1 cellular context compared by ENCODE assay signal in genomic region chr7:151085691-151086620, GRCh38.
TF ChIP-seq lines count a peak whose summit lies in the region.

Gene AGAP3, plus strand, starts transcription at chr7:151086475. Its CDS starts 267 bp downstream, at chr7:151086742.

TF ChIP-seq in K562, 482 proteins besides CTCF, POLR2A, EP300 and RAD21 (continued from another document and continues in another):
- TF ChIP-seq CLOCK (CRISPR knock-in tag; IDR thresholded peaks at IDR 0.05; ENCODE audit: borderline replicate concordance) (no peak), SMAD3 (CRISPR knock-in tag; conservative IDR thresholded peaks at IDR 0.05) (no peak), SMAD1 (IDR thresholded peaks at IDR 0.05; ENCODE audit: low read depth, low read length, partially characterized antibody) (peak; percentile 23), ZBTB7A (IDR thresholded peaks at IDR 0.05; ENCODE audit: borderline replicate concordance, control insufficient read depth, low read depth, low read length) (peak; percentile 60), POLR2AphosphoS5 (IDR thresholded peaks at IDR 0.05; ENCODE audit: control insufficient read depth, insufficient read depth, low read depth, low read length) (peak; percentile 76), POLR2G (IDR thresholded peaks at IDR 0.05; ENCODE audit: low read depth, low read length) (peak; percentile 98), TSC22D4 (tag; IDR thresholded peaks at IDR 0.05) (no peak), GTF2E2 (tag; IDR thresholded peaks at IDR 0.05) (no peak), DMBX1 (CRISPR knock-in tag; IDR thresholded peaks at IDR 0.05; ENCODE audit: borderline replicate concordance) (peak; percentile 14; the same call in 1 of the 2 replicates), ATF1 (CRISPR knock-in tag; IDR thresholded peaks at IDR 0.05) (no peak), ATF1 (tag; IDR thresholded peaks at IDR 0.05) (peak; percentile 56; the same call in 1 of the 2 replicates), TAF1 (IDR thresholded peaks at IDR 0.05; ENCODE audit: control insufficient read depth, extremely low read depth, insufficient read depth, low read length, severe bottlenecking) (peak; percentile 72), EGR1 (conservative IDR thresholded peaks at IDR 0.05) (peak; percentile 93), SMAD2 (IDR thresholded peaks at IDR 0.05; ENCODE audit: low read depth, low read length) (no peak), TSHZ1 (CRISPR knock-in tag; IDR thresholded peaks at IDR 0.05) (no peak), MED1 (CRISPR knock-in tag; IDR thresholded peaks at IDR 0.05; ENCODE audit: borderline replicate concordance) (no peak), BRD4 (IDR thresholded peaks at IDR 0.05) (no peak), FOXK1 (CRISPR knock-in tag; IDR thresholded peaks at IDR 0.05; ENCODE audit: borderline replicate concordance) (0 out of 2 replicates have a peak, but pooled peaks have one; percentile 17), ZC3H11A (IDR thresholded peaks at IDR 0.05; ENCODE audit: low read depth, low read length) (no peak), MTA3 (IDR thresholded peaks at IDR 0.05; ENCODE audit: borderline replicate concordance) (peak; percentile 91), KAT8 (IDR thresholded peaks at IDR 0.05; ENCODE audit: low read depth) (no peak), KLF13 (tag; IDR thresholded peaks at IDR 0.05; ENCODE audit: borderline replicate concordance, low read depth) (peak; percentile 72), EWSR1 (IDR thresholded peaks at IDR 0.05; ENCODE audit: borderline replicate concordance, low read depth, partially characterized antibody) (no peak), KDM1A (IDR thresholded peaks at IDR 0.05) (no peak), RBBP5 (IDR thresholded peaks at IDR 0.05; ENCODE audit: borderline replicate concordance, insufficient read depth, low read length, poor library complexity, severe bottlenecking) (peak; percentile 73), KDM2B (CRISPR knock-in tag; IDR thresholded peaks at IDR 0.05) (peak; percentile 59; the same call in 1 of the 2 replicates), NRF1 (conservative IDR thresholded peaks at IDR 0.05 in 1 of 2, IDR thresholded peaks at IDR 0.05 in 1 of 2) (peak; percentile 58 to 59), FUS (optimal IDR thresholded peaks at IDR 0.05; ENCODE audit: low read depth, low read length) (no peak), CHD1 (IDR thresholded peaks at IDR 0.05; ENCODE audit: low read length) (peak; percentile 49), CHD2 (IDR thresholded peaks at IDR 0.05; ENCODE audit: low read depth, low read length) (no peak), SMARCE1 (IDR thresholded peaks at IDR 0.05) (peak; percentile 57), MECOM (CRISPR knock-in tag; IDR thresholded peaks at IDR 0.05) (no peak), RFX5 (IDR thresholded peaks at IDR 0.05; ENCODE audit: low read depth, low read length) (no peak), CTCFL (IDR thresholded peaks at IDR 0.05; ENCODE audit: borderline replicate concordance, insufficient read depth, low read depth, low read length, poor library complexity, severe bottlenecking) (peak; percentile 15), ZBTB17 (CRISPR knock-in tag; IDR thresholded peaks at IDR 0.05) (peak; percentile 52; the same call in 1 of the 2 replicates), PKNOX1 (IDR thresholded peaks at IDR 0.05) (no peak), HMGN3 (IDR thresholded peaks at IDR 0.05; ENCODE audit: borderline replicate concordance, extremely low read depth, insufficient read length, low read depth, low read length) (peak; percentile 90)
- TF ChIP-seq, protein P1, sequence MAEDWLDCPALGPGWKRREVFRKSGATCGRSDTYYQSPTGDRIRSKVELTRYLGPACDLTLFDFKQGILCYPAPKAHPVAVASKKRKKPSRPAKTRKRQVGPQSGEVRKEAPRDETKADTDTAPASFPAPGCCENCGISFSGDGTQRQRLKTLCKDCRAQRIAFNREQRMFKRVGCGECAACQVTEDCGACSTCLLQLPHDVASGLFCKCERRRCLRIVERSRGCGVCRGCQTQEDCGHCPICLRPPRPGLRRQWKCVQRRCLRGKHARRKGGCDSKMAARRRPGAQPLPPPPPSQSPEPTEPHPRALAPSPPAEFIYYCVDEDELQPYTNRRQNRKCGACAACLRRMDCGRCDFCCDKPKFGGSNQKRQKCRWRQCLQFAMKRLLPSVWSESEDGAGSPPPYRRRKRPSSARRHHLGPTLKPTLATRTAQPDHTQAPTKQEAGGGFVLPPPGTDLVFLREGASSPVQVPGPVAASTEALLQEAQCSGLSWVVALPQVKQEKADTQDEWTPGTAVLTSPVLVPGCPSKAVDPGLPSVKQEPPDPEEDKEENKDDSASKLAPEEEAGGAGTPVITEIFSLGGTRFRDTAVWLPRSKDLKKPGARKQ (CRISPR knock-in tag; IDR thresholded peaks at IDR 0.05), result no peak
- TF ChIP-seq, protein P2, sequence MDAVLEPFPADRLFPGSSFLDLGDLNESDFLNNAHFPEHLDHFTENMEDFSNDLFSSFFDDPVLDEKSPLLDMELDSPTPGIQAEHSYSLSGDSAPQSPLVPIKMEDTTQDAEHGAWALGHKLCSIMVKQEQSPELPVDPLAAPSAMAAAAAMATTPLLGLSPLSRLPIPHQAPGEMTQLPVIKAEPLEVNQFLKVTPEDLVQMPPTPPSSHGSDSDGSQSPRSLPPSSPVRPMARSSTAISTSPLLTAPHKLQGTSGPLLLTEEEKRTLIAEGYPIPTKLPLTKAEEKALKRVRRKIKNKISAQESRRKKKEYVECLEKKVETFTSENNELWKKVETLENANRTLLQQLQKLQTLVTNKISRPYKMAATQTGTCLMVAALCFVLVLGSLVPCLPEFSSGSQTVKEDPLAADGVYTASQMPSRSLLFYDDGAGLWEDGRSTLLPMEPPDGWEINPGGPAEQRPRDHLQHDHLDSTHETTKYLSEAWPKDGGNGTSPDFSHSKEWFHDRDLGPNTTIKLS (IDR thresholded peaks at IDR 0.05; ENCODE audit: borderline replicate concordance, low read depth), result peak; percentile 25; the same call in 1 of the 2 replicates
- TF ChIP-seq, protein P3, sequence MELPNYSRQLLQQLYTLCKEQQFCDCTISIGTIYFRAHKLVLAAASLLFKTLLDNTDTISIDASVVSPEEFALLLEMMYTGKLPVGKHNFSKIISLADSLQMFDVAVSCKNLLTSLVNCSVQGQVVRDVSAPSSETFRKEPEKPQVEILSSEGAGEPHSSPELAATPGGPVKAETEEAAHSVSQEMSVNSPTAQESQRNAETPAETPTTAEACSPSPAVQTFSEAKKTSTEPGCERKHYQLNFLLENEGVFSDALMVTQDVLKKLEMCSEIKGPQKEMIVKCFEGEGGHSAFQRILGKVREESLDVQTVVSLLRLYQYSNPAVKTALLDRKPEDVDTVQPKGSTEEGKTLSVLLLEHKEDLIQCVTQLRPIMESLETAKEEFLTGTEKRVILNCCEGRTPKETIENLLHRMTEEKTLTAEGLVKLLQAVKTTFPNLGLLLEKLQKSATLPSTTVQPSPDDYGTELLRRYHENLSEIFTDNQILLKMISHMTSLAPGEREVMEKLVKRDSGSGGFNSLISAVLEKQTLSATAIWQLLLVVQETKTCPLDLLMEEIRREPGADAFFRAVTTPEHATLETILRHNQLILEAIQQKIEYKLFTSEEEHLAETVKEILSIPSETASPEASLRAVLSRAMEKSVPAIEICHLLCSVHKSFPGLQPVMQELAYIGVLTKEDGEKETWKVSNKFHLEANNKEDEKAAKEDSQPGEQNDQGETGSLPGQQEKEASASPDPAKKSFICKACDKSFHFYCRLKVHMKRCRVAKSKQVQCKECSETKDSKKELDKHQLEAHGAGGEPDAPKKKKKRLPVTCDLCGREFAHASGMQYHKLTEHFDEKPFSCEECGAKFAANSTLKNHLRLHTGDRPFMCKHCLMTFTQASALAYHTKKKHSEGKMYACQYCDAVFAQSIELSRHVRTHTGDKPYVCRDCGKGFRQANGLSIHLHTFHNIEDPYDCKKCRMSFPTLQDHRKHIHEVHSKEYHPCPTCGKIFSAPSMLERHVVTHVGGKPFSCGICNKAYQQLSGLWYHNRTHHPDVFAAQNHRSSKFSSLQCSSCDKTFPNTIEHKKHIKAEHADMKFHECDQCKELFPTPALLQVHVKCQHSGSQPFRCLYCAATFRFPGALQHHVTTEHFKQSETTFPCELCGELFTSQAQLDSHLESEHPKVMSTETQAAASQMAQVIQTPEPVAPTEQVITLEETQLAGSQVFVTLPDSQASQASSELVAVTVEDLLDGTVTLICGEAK (IDR thresholded peaks at IDR 0.05), result peak; percentile 51
- TF ChIP-seq, protein P3 (CRISPR knock-in tag; IDR thresholded peaks at IDR 0.05), result no peak
